In the genomic region with DNA sequence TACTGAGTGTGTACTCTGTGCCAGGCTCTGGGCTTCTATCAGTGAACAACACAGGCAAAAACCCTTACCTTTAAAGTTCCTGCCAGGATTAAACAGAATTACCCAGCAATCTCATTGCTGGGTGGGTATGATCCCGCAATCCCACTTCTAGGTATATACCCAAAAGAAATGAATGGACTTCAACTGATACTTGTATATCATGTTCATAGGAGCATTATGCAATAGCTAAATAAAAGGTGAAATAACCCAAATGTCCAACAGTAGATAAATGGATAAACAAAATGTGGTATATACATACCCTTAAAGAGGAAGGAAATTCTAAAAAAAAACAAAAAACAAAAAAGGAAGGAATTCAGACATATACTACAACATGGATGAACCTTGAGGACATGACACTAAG, we compare ENCODE assay signal across 15 cellular contexts. TPM values are rescaled to one million over a fixed set of nuclear protein-coding genes. Genes with fewer than 3 reads are reported as not detected.
DNase-seq lines count a peak whose midpoint lies in the region; ATAC-seq and TF ChIP-seq lines count a peak whose summit lies in the region.
"Had no signal": no experiment of that assay in that cellular context is flagged by ENCODE, and none has a peak within 500 bp of the region (broad histone marks: within the 10 kb centered on the region; RNA-seq: fewer than 3 reads in every experiment).

No MANE protein-coding gene starts in this region.

- H2AFZ ChIP-seq in GM23338 (no peak overlapping the region), GM23248 (no peak overlapping the region)

- H3F3A ChIP-seq in GM23338 (replicated peaks; ENCODE audit: low read depth) (no peaks in the 10 kb centered on the region), GM23248 (ENCODE audit: insufficient read depth) (no peaks in the 10 kb centered on the region)

- 97 to 100% methylated on average over 1 of the region's 1 CpG for WGBS in GM23248 (ENCODE audit: low coverage in 1 of 2, low lambda C conversion rate in 2 of 2, missing lambda C conversion rate in 2 of 2), 2 experiments

- H3K36me3 ChIP-seq in GM23338 (ENCODE audit: insufficient read depth) (no peaks in the 10 kb centered on the region), Panc1 (ENCODE audit: control insufficient read depth, insufficient read depth, low read length) (no peaks in the 10 kb centered on the region), iPS-20b (ENCODE audit: insufficient read depth, low read depth, low read length) (no peaks in the 10 kb centered on the region), GM23248 (ENCODE audit: low read depth) (0 out of 2 replicates have a peak, but pooled peaks cover 7% of the 10 kb centered on the region)
- H3K36me3 ChIP-seq: BLaER1 had no signal

- H3K9me3 ChIP-seq in Panc1 (ENCODE audit: control insufficient read depth, insufficient read depth, low read depth, low read length) (no peaks in the 10 kb centered on the region), iPS-20b (ENCODE audit: insufficient read depth, low read depth, low read length) (no peaks in the 10 kb centered on the region), GM23248 (ENCODE audit: low read depth) (no peaks in the 10 kb centered on the region)
- H3K9me3 ChIP-seq: BLaER1 had no signal

- peaks cover 2% of the 10 kb centered on the region for H3K4me1 ChIP-seq in GM23338 (ENCODE audit: insufficient read depth)
- H3K4me1 ChIP-seq in Panc1 (ENCODE audit: control insufficient read depth, insufficient read depth, low read length), result no peaks in the 10 kb centered on the region
- H3K4me1 ChIP-seq in iPS-20b (ENCODE audit: insufficient read depth, low read length), result peaks cover 2% of the 10 kb centered on the region; the same call in 1 of the 2 replicates
- H3K4me1 ChIP-seq in GM23248 (ENCODE audit: insufficient read depth), result no peaks in the 10 kb centered on the region

- intact Hi-C loops in Panc1 (cut with micrococcal nuclease; ENCODE audit: unreplicated experiment) (no loop called here), Right ventricle myocardium superior (cut with DNase I) (no loop called here)

- H3K4me3 ChIP-seq in GM23338 (no peak overlapping the region), Panc1 (ENCODE audit: low read depth in 2 of 2, low read length in 2 of 2) (no peak overlapping the region), iPS-20b (ENCODE audit: low read length) (no peak overlapping the region), GM23248 (no peak overlapping the region)
- H3K4me3 ChIP-seq: BLaER1, GM12878 had no signal

- no peak overlapping the region for H3K4me3 Mint-ChIP-seq in GM23338
- H3K4me3 Mint-ChIP-seq: CD8-positive, alpha-beta T cell had no signal

- peaks cover 2% of the 10 kb centered on the region for H3K27me3 Mint-ChIP-seq in GM23338 (ENCODE audit: insufficient read depth, low read depth, poor library complexity)

- H3K9ac ChIP-seq in iPS-20b (ENCODE audit: low read depth, low read length), result peak overlapping the region; percentile 64
- H3K9ac ChIP-seq in GM23248, result no peak overlapping the region
- H3K9ac ChIP-seq: BLaER1 had no signal

- H3K9me3 Mint-ChIP-seq in GM23338, result no peaks in the 10 kb centered on the region
- H3K9me3 Mint-ChIP-seq: CD8-positive, alpha-beta T cell had no signal

- BruUV-seq in Panc1 (replicated peaks; lab: Mats Ljungman, UMichigan), result no TSS peak

- TF ChIP-seq CTCF in GM23338 (conservative IDR thresholded peaks at IDR 0.05; ENCODE audit: low read depth in 2 of 2), result no peak
- TF ChIP-seq CTCF in Panc1 (IDR thresholded peaks at IDR 0.05), result no peak

- no peak overlapping the region for H3K27ac ChIP-seq in GM23338 (ENCODE audit: low read depth)
- H3K27ac ChIP-seq in Panc1 (ENCODE audit: low read length), result peak overlapping the region; percentile 8; the same call in 1 of the 2 replicates
- no peak overlapping the region for H3K27ac ChIP-seq in iPS-20b (ENCODE audit: low read length)
- H3K27ac ChIP-seq in GM23248, result no peak overlapping the region
- H3K27ac ChIP-seq: BLaER1 had no signal

- no peaks in the 10 kb centered on the region; the same call in 1 of the 2 replicates for H3K79me2 ChIP-seq in GM23338 (replicated peaks; ENCODE audit: insufficient read depth)
- peaks cover 70% of the 10 kb centered on the region for H3K79me2 ChIP-seq in GM23248 (ENCODE audit: insufficient read depth)

- H3K36me3 Mint-ChIP-seq in GM23338 (ENCODE audit: low read depth), result no peaks in the 10 kb centered on the region

- in situ Hi-C loops in Panc1 (cut with HindIII; ENCODE audit: low pct_unique_long_range_greater_than_20kb, low sequenced_read_pairs) (no loop called here), GM23248 (cut with MboI) (no loop called here)

- ATAC-seq in GM23338, result no peak
- ATAC-seq in Panc1, result no peak
- ATAC-seq in Right ventricle myocardium superior (ENCODE audit: poor library complexity), result no peak
- ATAC-seq in GM18511 (IDR thresholded peaks at IDR 0.05; ENCODE audit: unreplicated experiment), result no peak
- ATAC-seq: CD8-positive, alpha-beta T cell had no signal

- H3K9me2 ChIP-seq in GM23338 (ENCODE audit: insufficient read depth) (no peaks in the 10 kb centered on the region), GM23248 (ENCODE audit: insufficient read depth) (no peaks in the 10 kb centered on the region)

- no peak for DNase-seq in GM23338 (ENCODE audit: low spot score)
- DNase-seq in Panc1 (ENCODE audit: low read depth, low spot score), result no peak
- DNase-seq in GM23248, result no peak
- no peak for DNase-seq in Right ventricle myocardium superior
- no peak for DNase-seq in Kasumi-1 (lab: John Stamatoyannopoulos, UW)
- DNase-seq: 8988T; Calu3; CD8-positive, alpha-beta T cell; DND-41; EL; HCEC 1CT had no signal

- H3K27ac Mint-ChIP-seq in GM23338, result peak overlapping the region; percentile 84; the same call in 1 of the 2 replicates
- H3K27ac Mint-ChIP-seq: CD8-positive, alpha-beta T cell had no signal

- peaks cover 12% of the 10 kb centered on the region for H3K4me1 Mint-ChIP-seq in GM23338

- CTCF ChIA-PET in Panc1 (lab: Charles Lee), result interaction anchor here (1.0 kb wide), 2 partner anchors 83 to 100 kb away, joined by 3 to 5 read pairs; no protein-coding TSS in a partner anchor

- POLR2A ChIA-PET in Panc1 (lab: Charles Lee), result no interaction called here

- no peak overlapping the region for H3K4me2 ChIP-seq in GM23338
- no peak overlapping the region for H3K4me2 ChIP-seq in GM23248 (ENCODE audit: unreplicated experiment)
- H3K4me2 ChIP-seq: BLaER1 had no signal

- no peaks in the 10 kb centered on the region for H3K27me3 ChIP-seq in GM23338 (ENCODE audit: insufficient read depth)
- no peaks in the 10 kb centered on the region for H3K27me3 ChIP-seq in Panc1 (ENCODE audit: control insufficient read depth, insufficient read depth, low read length)
- no peaks in the 10 kb centered on the region for H3K27me3 ChIP-seq in iPS-20b (ENCODE audit: insufficient read depth, low read length)
- no peaks in the 10 kb centered on the region for H3K27me3 ChIP-seq in GM23248 (replicated peaks; ENCODE audit: insufficient read depth)
- H3K27me3 ChIP-seq: BLaER1 had no signal

- H4K20me1 ChIP-seq in GM23338 (replicated peaks; ENCODE audit: insufficient read depth), result no peaks in the 10 kb centered on the region
- H4K20me1 ChIP-seq in GM23248 (ENCODE audit: insufficient read depth), result no peaks in the 10 kb centered on the region
- H4K20me1 ChIP-seq: BLaER1 had no signal

TF ChIP-seq in GM23338, 12 proteins besides CTCF, POLR2A, EP300 and RAD21 (continues in another document):
- TF ChIP-seq EZH2phosphoT487 (IDR thresholded peaks at IDR 0.05; ENCODE audit: unreplicated experiment), result no peak
- TF ChIP-seq CREB1 (CRISPR knock-in tag; IDR thresholded peaks at IDR 0.05; ENCODE audit: low read depth), result no peak
- TF ChIP-seq ZNF331 (CRISPR knock-in tag; IDR thresholded peaks at IDR 0.05; ENCODE audit: low read depth), result no peak
- TF ChIP-seq ZNF114 (CRISPR knock-in tag; IDR thresholded peaks at IDR 0.05), result no peak
- TF ChIP-seq EZH2 (IDR thresholded peaks at IDR 0.05; ENCODE audit: low read depth, unreplicated experiment), result no peak
- TF ChIP-seq JUNB (IDR thresholded peaks at IDR 0.05; ENCODE audit: unreplicated experiment), result no peak
- TF ChIP-seq NANOG (IDR thresholded peaks at IDR 0.05; ENCODE audit: borderline replicate concordance), result no peak
- TF ChIP-seq, protein P1, sequence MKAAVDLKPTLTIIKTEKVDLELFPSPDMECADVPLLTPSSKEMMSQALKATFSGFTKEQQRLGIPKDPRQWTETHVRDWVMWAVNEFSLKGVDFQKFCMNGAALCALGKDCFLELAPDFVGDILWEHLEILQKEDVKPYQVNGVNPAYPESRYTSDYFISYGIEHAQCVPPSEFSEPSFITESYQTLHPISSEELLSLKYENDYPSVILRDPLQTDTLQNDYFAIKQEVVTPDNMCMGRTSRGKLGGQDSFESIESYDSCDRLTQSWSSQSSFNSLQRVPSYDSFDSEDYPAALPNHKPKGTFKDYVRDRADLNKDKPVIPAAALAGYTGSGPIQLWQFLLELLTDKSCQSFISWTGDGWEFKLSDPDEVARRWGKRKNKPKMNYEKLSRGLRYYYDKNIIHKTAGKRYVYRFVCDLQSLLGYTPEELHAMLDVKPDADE (IDR thresholded peaks at IDR 0.05), result no peak
- no peak for TF ChIP-seq STAT1 (IDR thresholded peaks at IDR 0.05; ENCODE audit: unreplicated experiment)

RNA-seq across cellular contexts. Expression of gene DAZAP2, which starts 14.7 kb away (rescaled TPM):
- 21.1 and 39.9 TPM in 2 replicates for total RNA-seq in GM23338 (2014; rRNA removed; shearing (Covaris generic))
- polyA plus RNA-seq in GM23338 (2016; fragmentation: Nextera tagmentation; extraction: Ambion mirVana) (30.2 and 35.8 TPM in 2 replicates), GM23248 (2016; fragmentation: Nextera tagmentation; extraction: Ambion mirVana) (216 and 228 TPM in 2 replicates)
- total RNA-seq in Panc1 (2021; ENCODE audit: unreplicated experiment) (197 TPM), Right ventricle myocardium superior (124 TPM)
- 269 TPM for polyA plus RNA-seq in Panc1 (2012; ENCODE audit: insufficient read length)
- 145 and 150 TPM in 2 replicates for total RNA-seq in GM23248 (2014; rRNA removed; shearing (Covaris generic))

RNA-seq across cellular contexts. Expression of gene SMAGP, which starts 16.9 kb away (rescaled TPM):
- total RNA-seq in GM23338 (2014; rRNA removed; shearing (Covaris generic)), result 7.1 and 8.2 TPM in 2 replicates
- polyA plus RNA-seq in GM23338 (2016; fragmentation: Nextera tagmentation; extraction: Ambion mirVana) (3.9 and 4.7 TPM in 2 replicates), GM23248 (2016; fragmentation: Nextera tagmentation; extraction: Ambion mirVana) (35.0 and 41.0 TPM in 2 replicates)
- total RNA-seq in Panc1 (2021; ENCODE audit: unreplicated experiment) (2.4 TPM), Right ventricle myocardium superior (2.8 TPM)
- 3.3 TPM for polyA plus RNA-seq in Panc1 (2012; ENCODE audit: insufficient read length)
- 18.2 and 18.8 TPM in 2 replicates for total RNA-seq in GM23248 (2014; rRNA removed; shearing (Covaris generic))

RNA-seq across cellular contexts. Expression of gene POU6F1, which starts 35.4 kb away (rescaled TPM):
- 2.6 and 3.0 TPM in 2 replicates for total RNA-seq in GM23338 (2014; rRNA removed; shearing (Covaris generic))
- polyA plus RNA-seq in GM23338 (2016; fragmentation: Nextera tagmentation; extraction: Ambion mirVana) (3.9 and 4.0 TPM in 2 replicates), GM23248 (2016; fragmentation: Nextera tagmentation; extraction: Ambion mirVana) (1.8 and 2.4 TPM in 2 replicates)
- total RNA-seq in Panc1 (2021; ENCODE audit: unreplicated experiment) (3.1 TPM), Right ventricle myocardium superior (10.0 TPM)
- polyA plus RNA-seq in Panc1 (2012; ENCODE audit: insufficient read length), result 2.1 TPM
- 1.0 and 3.0 TPM in 2 replicates for total RNA-seq in GM23248 (2014; rRNA removed; shearing (Covaris generic))
